Comparison of ENCODE assay signal across 13 cellular contexts in the genomic region with DNA sequence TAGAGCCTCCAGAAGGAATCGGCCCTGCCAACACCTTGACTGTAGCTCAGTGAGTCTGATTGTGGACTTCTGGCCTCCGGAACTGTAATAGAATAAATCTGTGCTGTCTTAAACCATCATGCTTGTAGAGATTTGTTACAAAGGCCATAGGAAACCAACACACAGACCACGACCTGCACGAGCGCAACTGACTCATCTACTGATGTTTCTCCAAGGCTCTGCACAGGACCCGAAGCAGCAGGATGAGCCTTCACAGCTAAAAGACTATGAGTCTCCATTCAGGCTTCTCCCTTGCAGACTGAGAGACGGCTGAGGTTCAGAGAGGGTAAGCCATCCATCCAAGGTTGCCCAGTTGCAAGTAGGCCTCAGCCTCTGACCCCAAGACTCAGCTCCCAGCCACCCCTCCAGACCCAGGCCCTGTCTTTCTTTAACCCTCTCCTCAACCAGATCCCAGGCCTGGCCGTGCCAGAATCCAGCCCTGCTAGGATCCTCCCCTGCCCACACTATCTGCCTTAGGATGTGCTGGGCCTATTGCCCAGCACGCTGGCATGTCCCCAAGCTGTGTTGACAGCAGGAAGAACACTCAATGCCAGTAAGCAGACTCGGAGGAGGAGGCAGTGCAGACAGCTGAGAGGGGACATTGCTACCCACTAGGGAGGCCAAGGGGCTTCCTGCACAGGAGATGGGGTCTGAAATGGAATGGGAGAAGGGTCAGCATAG.
A peak's percentile ranks its signal among the peaks of the same experiment; 100 is the strongest.
DNase-seq lines count a peak whose midpoint lies in the region; ATAC-seq and TF ChIP-seq lines count a peak whose summit lies in the region.
"Had no signal": no experiment of that assay in that cellular context is flagged by ENCODE, and none has a peak within 500 bp of the region (broad histone marks: within the 10 kb centered on the region; RNA-seq: fewer than 3 reads in every experiment).

No MANE protein-coding gene starts in this region.

- TF ChIP-seq CTCF in HFFc6 (IDR thresholded peaks at IDR 0.05) (no peak), glutamatergic neuron (IDR thresholded peaks at IDR 0.05; ENCODE audit: partially characterized antibody, unreplicated experiment) (no peak)

- H3K27ac Mint-ChIP-seq in HFFc6 (no peak overlapping the region), glutamatergic neuron (ENCODE audit: unreplicated experiment) (no peak overlapping the region)
- H3K27ac Mint-ChIP-seq: activated CD4-positive, alpha-beta T cell treated with anti-CD3 and anti-CD28 coated beads, Interleukin-2, amount 10 ng/mL, durations not matched to agents 24 days and 14 days; activated T-cell treated with anti-CD3 and anti-CD28 coated beads, Interleukin-2, amount 50 U/mL, for 72 hours had no signal

- H3K4me1 Mint-ChIP-seq in HFFc6 (ENCODE audit: low read depth) (peaks cover 5% of the 10 kb centered on the region; the same call in 1 of the 2 replicates), glutamatergic neuron (ENCODE audit: low read depth, unreplicated experiment) (peaks cover 12% of the 10 kb centered on the region)
- H3K4me1 Mint-ChIP-seq: activated CD4-positive, alpha-beta T cell treated with anti-CD3 and anti-CD28 coated beads, Interleukin-2, amount 10 ng/mL, durations not matched to agents 24 days and 14 days had no signal

- intact Hi-C loops in head of caudate nucleus (cut with DNase I) (no loop called here), posterior cingulate gyrus (cut with DNase I) (no loop called here)

- H3K9me3 Mint-ChIP-seq in HFFc6 (peaks cover 4% of the 10 kb centered on the region; the same call in 1 of the 2 replicates), glutamatergic neuron (ENCODE audit: unreplicated experiment) (no peaks in the 10 kb centered on the region)
- H3K9me3 Mint-ChIP-seq: activated CD4-positive, alpha-beta T cell treated with anti-CD3 and anti-CD28 coated beads, Interleukin-2, amount 10 ng/mL, durations not matched to agents 24 days and 14 days; activated T-cell treated with anti-CD3 and anti-CD28 coated beads, Interleukin-2, amount 50 U/mL, for 72 hours had no signal

- H3K27me3 Mint-ChIP-seq in HFFc6 (ENCODE audit: insufficient read depth) (peaks cover 5% of the 10 kb centered on the region; the same call in 1 of the 2 replicates), glutamatergic neuron (ENCODE audit: unreplicated experiment) (peaks cover 9% of the 10 kb centered on the region)
- H3K27me3 Mint-ChIP-seq: activated CD4-positive, alpha-beta T cell treated with anti-CD3 and anti-CD28 coated beads, Interleukin-2, amount 10 ng/mL, durations not matched to agents 24 days and 14 days had no signal

- H3K36me3 Mint-ChIP-seq in HFFc6 (ENCODE audit: low read depth) (no peaks in the 10 kb centered on the region; the same call in 1 of the 2 replicates), glutamatergic neuron (ENCODE audit: unreplicated experiment) (no peaks in the 10 kb centered on the region)

- peak; percentile 19 for DNase-seq in EH (ENCODE audit: low read depth)
- peak; percentile 63 for DNase-seq in RPMI7951 (ENCODE audit: low read depth)
- DNase-seq in head of caudate nucleus, result peak; percentile 28 to 90 (median 76)
- DNase-seq in posterior cingulate gyrus, result peak; percentile 70 to 96 (median 81)
- DNase-seq in GOT3 (lab: John Stamatoyannopoulos, UW), result no peak
- DNase-seq in HFFc6, result no peak
- DNase-seq in glutamatergic neuron, result no peak
- DNase-seq: activated CD4-positive, alpha-beta T cell treated with anti-CD3 and anti-CD28 coated beads, Interleukin-2, amount 10 ng/mL, durations not matched to agents 24 days and 14 days; activated T-cell treated with anti-CD3 and anti-CD28 coated beads, Interleukin-2, amount 50 U/mL, for 72 hours; NCI-H1436 treated with DMSO at 0.1 percent for 48 hours; NCI-H526 treated with DMSO at 0.1 percent for 48 hours; T-helper 2 cell had no signal

- no peak for ATAC-seq in GM19455 (IDR thresholded peaks at IDR 0.05; ENCODE audit: unreplicated experiment)
- ATAC-seq: activated T-cell treated with anti-CD3 and anti-CD28 coated beads, Interleukin-2, amount 50 U/mL, for 72 hours had no signal

- H3K4me3 Mint-ChIP-seq in HFFc6 (no peak overlapping the region), glutamatergic neuron (ENCODE audit: unreplicated experiment) (no peak overlapping the region)
- H3K4me3 Mint-ChIP-seq: activated CD4-positive, alpha-beta T cell treated with anti-CD3 and anti-CD28 coated beads, Interleukin-2, amount 10 ng/mL, durations not matched to agents 24 days and 14 days; activated T-cell treated with anti-CD3 and anti-CD28 coated beads, Interleukin-2, amount 50 U/mL, for 72 hours had no signal

Comparison
In these comparisons a context has a peak if more than half of its experiments do, and no peak if none do; other contexts are left out.
1. DNase-seq: peak in EH (single experiment), RPMI7951 (single experiment), head of caudate nucleus (42 of 42) and posterior cingulate gyrus (10 of 10); none in GOT3 (single experiment), HFFc6 (single experiment) and glutamatergic neuron (single experiment).